Comparison of ENCODE assay signal across 1 cellular context in the genomic region with DNA sequence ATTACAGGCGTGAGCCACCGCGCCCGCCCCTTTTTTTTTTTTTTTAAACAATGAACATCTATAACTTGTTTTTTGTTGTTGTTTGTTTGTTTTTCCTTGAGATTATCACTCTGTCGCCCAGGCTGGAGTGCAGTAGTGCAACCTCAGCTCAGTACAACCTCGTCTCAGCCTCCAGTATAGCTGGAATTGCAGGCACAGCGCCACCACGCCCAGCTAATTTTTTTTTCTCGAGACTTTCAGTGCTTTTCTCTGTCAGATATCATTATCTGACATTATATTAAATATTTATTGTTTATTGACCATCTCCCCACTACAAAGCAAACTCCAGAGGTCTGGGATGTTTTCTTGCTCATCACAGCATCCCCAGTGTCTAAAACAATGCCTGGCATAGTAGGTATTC.
TF ChIP-seq lines count a peak whose summit lies in the region.

No MANE protein-coding gene starts in this region.

TF ChIP-seq in SK-N-SH, 30 proteins besides CTCF, POLR2A, EP300 and RAD21 (continued from another document):
- no peak for TF ChIP-seq NFIC (IDR thresholded peaks at IDR 0.05; ENCODE audit: borderline replicate concordance)
- TF ChIP-seq FOXJ3 (CRISPR knock-in tag; IDR thresholded peaks at IDR 0.05), result no peak
TF ChIP-seq in SK-N-SH: peak in this region for 0.
